Comparison of ENCODE assay signal across 14 cellular contexts in genomic region chr4:3638080-3638715, GRCh38.
"Had no signal": no experiment of that assay in that cellular context is flagged by ENCODE, and none has a peak within 500 bp of the region (broad histone marks: within the 10 kb centered on the region; RNA-seq: fewer than 3 reads in every experiment).

No MANE protein-coding gene starts in this region.

- H3K27me3 ChIP-seq: foreskin keratinocyte, thyroid gland, upper lobe of left lung, vagina had no signal

- H3K27ac ChIP-seq: foreskin keratinocyte, sigmoid colon, thyroid gland, upper lobe of left lung had no signal

- H3K9me3 ChIP-seq: sigmoid colon, thyroid gland, upper lobe of left lung, vagina had no signal

- ATAC-seq: esophagus mucosa, foreskin keratinocyte, left colon had no signal

- DNase-seq: effector memory CD4-positive, alpha-beta T cell; foreskin keratinocyte; left colon; mesendoderm; naive B cell; nephron progenitor cell; sigmoid colon; small intestine; stimulated activated CD4-positive, alpha-beta T cell treated with anti-CD3 and anti-CD28 coated beads, Interleukin-2, amount 100 ng/mL, for 48 hours; stimulated activated naive CD4-positive, alpha-beta T cell treated with Interleukin-2 at 50 U/mL for 16 hours had no signal

- H3K36me3 ChIP-seq: sigmoid colon, thyroid gland, upper lobe of left lung, vagina had no signal

- H3K4me1 ChIP-seq: foreskin keratinocyte, sigmoid colon, thyroid gland, upper lobe of left lung had no signal

- H3K4me3 ChIP-seq: sigmoid colon, thyroid gland, upper lobe of left lung, vagina had no signal
